ENCODE assay signal across 1 cellular context in the genomic region with DNA sequence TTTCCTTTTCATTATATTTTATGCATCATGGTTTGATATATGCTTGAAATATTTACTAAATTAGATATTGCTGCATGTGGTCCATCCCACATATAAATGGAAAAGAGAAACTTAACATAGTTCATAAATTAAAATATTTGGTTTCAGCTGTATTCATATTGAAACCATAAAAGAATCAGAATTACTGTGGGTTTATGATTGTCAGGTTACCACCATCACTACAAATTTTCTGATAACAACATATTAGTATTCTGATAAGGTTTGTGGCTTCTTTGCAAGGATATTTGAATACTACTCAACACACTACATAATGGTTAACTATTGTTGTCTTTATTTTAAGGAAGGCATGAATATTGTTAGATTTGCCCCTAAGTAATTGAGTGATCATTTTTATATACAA.
A peak's percentile ranks its signal among the peaks of the same experiment; 100 is the strongest.
TF ChIP-seq lines count a peak whose summit lies in the region.

No MANE protein-coding gene starts in this region.

TF ChIP-seq in GM12878, 131 proteins besides CTCF, POLR2A, EP300 and RAD21 (continued from another document):
- TF ChIP-seq ZBTB11 (CRISPR knock-in tag; IDR thresholded peaks at IDR 0.05) (no peak), RB1 (IDR thresholded peaks at IDR 0.05; ENCODE audit: borderline replicate concordance) (no peak), JUND (IDR thresholded peaks at IDR 0.05; ENCODE audit: low read depth, low read length) (no peak), ATF2 (IDR thresholded peaks at IDR 0.05; ENCODE audit: low read length) (0 out of 2 replicates have a peak, but pooled peaks have one; percentile 17)
